In the genomic region with DNA sequence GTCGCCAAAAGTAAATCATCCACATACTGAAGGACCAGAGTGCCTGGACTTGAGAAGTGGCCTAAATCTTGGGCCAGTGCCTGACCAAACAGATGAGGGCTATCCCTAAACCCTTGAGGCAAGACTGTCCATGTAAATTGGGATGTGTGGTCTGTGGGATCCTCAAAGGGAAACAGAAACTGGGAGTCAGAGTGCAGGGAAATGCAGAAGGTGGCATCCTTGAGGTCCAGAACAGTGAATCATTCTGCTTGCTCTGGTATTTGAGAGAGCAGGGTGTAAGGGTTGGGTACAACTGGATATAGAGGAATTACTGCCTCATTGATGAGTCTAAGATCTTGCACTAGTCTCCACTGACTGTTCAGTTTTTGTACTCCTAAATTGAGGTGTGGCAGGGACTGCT, we compare ENCODE assay signal across 8 cellular contexts. TPM values are rescaled to one million over a fixed set of nuclear protein-coding genes. Genes with fewer than 3 reads are reported as not detected.
DNase-seq lines count a peak whose midpoint lies in the region; ATAC-seq and TF ChIP-seq lines count a peak whose summit lies in the region.
"Not testable (repeated sequence)": the region's sequence is repeated elsewhere in the genome, so short reads cannot be mapped to it uniquely, and the experiment has no call there.

No MANE protein-coding gene starts in this region.

- not testable (repeated sequence) for H3K9me3 ChIP-seq in PC-3 (ENCODE audit: low read length)
- H3K9me3 ChIP-seq in adrenal gland (replicated peaks in 1 of 3): peaks cover 0 to 12% (median 0%) of the 10 kb centered on the region in 3 donors

- not testable (repeated sequence) for H3F3A ChIP-seq in PC-3 (ENCODE audit: low read length, unreplicated experiment)

- H3K9me2 ChIP-seq in PC-3 (replicated peaks; ENCODE audit: low read length): not testable (repeated sequence)

- CTCF ChIA-PET in PC-3 (lab: Charles Lee); MCF 10A (lab: Yijun Ruan, JAX): not testable (repeated sequence)

- not testable (repeated sequence) for TF ChIP-seq POLR2A in adrenal gland (IDR thresholded peaks at IDR 0.05)

- H3K4me3 Mint-ChIP-seq in MCF 10A (ENCODE audit: unreplicated experiment): not testable (repeated sequence)

- H3K36me3 ChIP-seq in PC-3 (ENCODE audit: low read depth, low read length); adrenal gland (replicated peaks in 1 of 2): not testable (repeated sequence)

- intact Hi-C loops in PC-3 (cut with micrococcal nuclease); adrenal gland (cut with DNase I); MCF 10A (cut with micrococcal nuclease): not testable (repeated sequence)

- DNase-seq in AG08396 (ENCODE audit: low spot score) (peak; percentile 29), ELR (ENCODE audit: low read depth) (peak; percentile 73), HT1080 (ENCODE audit: low read depth) (peak; percentile 38), PC-3 (peak; percentile 32), adrenal gland (peak in 4 of 7 donors; percentile 21 to 53 (median 34)), MCF 10A (ENCODE audit: unreplicated experiment) (peak; percentile 6), fibroblast of peridontal ligament (ENCODE audit: extremely low read depth) (peak; percentile 43), myocyte (ENCODE audit: low read depth) (peak; percentile 89)

- ATAC-seq in PC-3: not testable (repeated sequence)

- not testable (repeated sequence) for H3K9me3 Mint-ChIP-seq in MCF 10A (ENCODE audit: unreplicated experiment)

- not testable (repeated sequence) for H3K36me3 Mint-ChIP-seq in MCF 10A (ENCODE audit: insufficient read depth, unreplicated experiment)

- not testable (repeated sequence) for TF ChIP-seq CTCF in PC-3 (conservative IDR thresholded peaks at IDR 0.05; ENCODE audit: low read depth, low read length); adrenal gland (IDR thresholded peaks at IDR 0.05); MCF 10A (IDR thresholded peaks at IDR 0.05; ENCODE audit: unreplicated experiment)

- H3K4me3 ChIP-seq in PC-3 (ENCODE audit: low read length); adrenal gland: not testable (repeated sequence)

- WGBS in adrenal gland, 4 donors: 92 to 100% (median 99%) methylated on average over 1 of the region's 1 CpG

- H3K9ac ChIP-seq in PC-3 (ENCODE audit: low read length): not testable (repeated sequence)

- H3K27ac ChIP-seq in PC-3 (ENCODE audit: low read length): not testable (repeated sequence)
- peak overlapping the region in 3 of 5 donors; percentile 75 to 84 (median 79) for H3K27ac ChIP-seq in adrenal gland

- H3K27me3 ChIP-seq in PC-3 (ENCODE audit: low read length); adrenal gland: not testable (repeated sequence)

- H3K4me1 ChIP-seq in PC-3 (ENCODE audit: insufficient read depth, low read length): peaks cover 13% of the 10 kb centered on the region
- peaks cover 18 to 20% of the 10 kb centered on the region in 2 donors for H3K4me1 ChIP-seq in adrenal gland (replicated peaks in 1 of 2)

- H3K27ac Mint-ChIP-seq in MCF 10A (ENCODE audit: low read depth, unreplicated experiment): not testable (repeated sequence)

- POLR2A ChIA-PET in PC-3 (lab: Charles Lee; ENCODE audit: unreplicated experiment): not testable (repeated sequence)
- POLR2A ChIA-PET in MCF 10A (lab: Yijun Ruan, JAX): interaction anchor here (0.6 kb wide), 1 partner anchor 1235 kb away, joined by 3 read pairs; no protein-coding TSS in a partner anchor

- not testable (repeated sequence) for H3K4me1 Mint-ChIP-seq in MCF 10A (ENCODE audit: insufficient read depth, unreplicated experiment)

- H3K27me3 Mint-ChIP-seq in MCF 10A (ENCODE audit: insufficient read depth, unreplicated experiment): peaks cover 13% of the 10 kb centered on the region

- BruUV-seq in PC-3 (replicated peaks; lab: Mats Ljungman, UMichigan); MCF 10A (replicated peaks; lab: Mats Ljungman, UMichigan): not testable (repeated sequence)

- not testable (repeated sequence) for H3K79me2 ChIP-seq in PC-3 (ENCODE audit: low read length)

- H2AFZ ChIP-seq in PC-3 (ENCODE audit: low read length): not testable (repeated sequence)

- not testable (repeated sequence) for H3K4me2 ChIP-seq in PC-3 (ENCODE audit: low read length)

- not testable (repeated sequence) for H4K20me1 ChIP-seq in PC-3 (ENCODE audit: low read length)

RNA-seq across cellular contexts. Expression of a gene that starts 20.1 kb away (rescaled TPM):
- total RNA-seq in HT1080 (2014; rRNA removed; shearing (Covaris generic)): 129 and 138 TPM in 2 replicates
- 133 and 162 TPM in 2 replicates for polyA plus RNA-seq in HT1080 (2015; cell fraction: cytosol; rRNA removed)
- 93.9 and 95.9 TPM in 2 replicates for polyA plus RNA-seq in HT1080 (2015; cell fraction: nucleus; rRNA removed)
- total RNA-seq in PC-3 (2014; rRNA removed) (79.2 and 85.5 TPM in 2 replicates), adrenal gland (10 to 100 TPM; 43.2 to 93.4 (median 66.3) TPM), MCF 10A (2022) (91.5 and 122 TPM in 2 replicates), myocyte (101 and 126 TPM in 2 replicates)
- 100 to 1,000 TPM in 1 of 3 donors, 10 to 100 TPM in 2; 55.4 to 142 (median 68.9) TPM for polyA plus RNA-seq in adrenal gland
- polyA plus RNA-seq in myocyte (2012): 52.4 TPM

Comparison
In these comparisons a context has a peak if more than half of its experiments do, and no peak if none do; other contexts are left out.
1. DNase-seq: peak in every context shown above with its lines; median percentile 89 in myocyte; 73 in ELR; 43 in fibroblast of peridontal ligament; 38 in HT1080; 34 in adrenal gland; 32 in PC-3; 29 in AG08396; 6 in MCF 10A.